ENCODE assay signal across 22 cellular contexts in genomic region chr3:98701276-98701675, GRCh38.
"Had no signal": no experiment of that assay in that cellular context is flagged by ENCODE, and none has a peak within 500 bp of the region (broad histone marks: within the 10 kb centered on the region; RNA-seq: fewer than 3 reads in every experiment).

No MANE protein-coding gene starts in this region.

- ATAC-seq: foreskin keratinocyte; left colon; left ventricle myocardium superior; psoas muscle; right lobe of liver; stimulated activated memory B cell treated with anti-CD40 and anti-IgM and Interleukin-4, amounts not matched to agents 10 μg/mL and 1 μg/mL and 100 μg/mL, for 72 hours had no signal

- H3K4me3 ChIP-seq: esophagus squamous epithelium, lung, psoas muscle, right lobe of liver, spleen, testis, tibial nerve had no signal

- H3K27ac ChIP-seq: esophagus squamous epithelium, foreskin keratinocyte, psoas muscle, right lobe of liver, spleen, testis, tibial nerve had no signal

- H3K9me3 ChIP-seq: esophagus squamous epithelium, psoas muscle, right lobe of liver, spleen, testis, tibial nerve had no signal

- H3K4me1 Mint-ChIP-seq: immature natural killer cell; naive B cell; nephron; stimulated activated memory B cell treated with anti-CD40 and anti-IgM and Interleukin-4, amounts not matched to agents 10 μg/mL and 1 μg/mL and 100 μg/mL, for 72 hours had no signal

- H3K36me3 ChIP-seq: esophagus squamous epithelium, right lobe of liver, spleen, tibial nerve had no signal

- H3K4me1 ChIP-seq: esophagus squamous epithelium, psoas muscle, right lobe of liver, spleen, testis, tibial nerve had no signal

- H3K27ac Mint-ChIP-seq: dendritic cell treated with granulocyte-macrophage colony-stimulating factor and Interleukin-4, amounts not matched to agents 40 ng/mL and 50 ng/mL, for 4 days; immature natural killer cell; naive B cell; nephron; stimulated activated memory B cell treated with anti-CD40 and anti-IgM and Interleukin-4, amounts not matched to agents 10 μg/mL and 1 μg/mL and 100 μg/mL, for 72 hours; stimulated activated naive CD8-positive, alpha-beta T cell treated with anti-CD3 and anti-CD28 coated beads, Interleukin-15, Interleukin-2, amounts not matched to agents 100 ng/mL and 50 ng/mL, for 24 hours had no signal

- H3K27me3 Mint-ChIP-seq: dendritic cell treated with granulocyte-macrophage colony-stimulating factor and Interleukin-4, amounts not matched to agents 40 ng/mL and 50 ng/mL, for 4 days; stimulated activated naive CD8-positive, alpha-beta T cell treated with anti-CD3 and anti-CD28 coated beads, Interleukin-15, Interleukin-2, amounts not matched to agents 100 ng/mL and 50 ng/mL, for 24 hours had no signal

- H3K27me3 ChIP-seq: esophagus squamous epithelium, foreskin keratinocyte, right lobe of liver, spleen, testis, tibial nerve had no signal

- DNase-seq: esophagus squamous epithelium; foreskin keratinocyte; immature natural killer cell; kidney; left colon; left ventricle myocardium superior; mesenchymal stem cell; naive B cell; psoas muscle; retina; right lobe of liver; spleen; stimulated activated CD4-positive, alpha-beta T cell treated with anti-CD3 and anti-CD28 coated beads, Interleukin-15, amount 100 ng/mL, for 24 hours; stimulated activated CD4-positive, alpha-beta T cell treated with anti-CD3 and anti-CD28 coated beads, Interleukin-1b, Interleukin-23, amount 100 ng/mL, for 48 hours; stimulated activated CD4-positive, alpha-beta T cell treated with anti-CD3 and anti-CD28 coated beads, Interleukin-4, amount 100 ng/mL, for 24 hours; testis had no signal

- H3K4me3 Mint-ChIP-seq: dendritic cell treated with granulocyte-macrophage colony-stimulating factor and Interleukin-4, amounts not matched to agents 40 ng/mL and 50 ng/mL, for 4 days; immature natural killer cell; naive B cell; nephron; stimulated activated memory B cell treated with anti-CD40 and anti-IgM and Interleukin-4, amounts not matched to agents 10 μg/mL and 1 μg/mL and 100 μg/mL, for 72 hours; stimulated activated naive CD8-positive, alpha-beta T cell treated with anti-CD3 and anti-CD28 coated beads, Interleukin-15, Interleukin-2, amounts not matched to agents 100 ng/mL and 50 ng/mL, for 24 hours had no signal

- H3K36me3 Mint-ChIP-seq: immature natural killer cell; naive B cell; stimulated activated memory B cell treated with anti-CD40 and anti-IgM and Interleukin-4, amounts not matched to agents 10 μg/mL and 1 μg/mL and 100 μg/mL, for 72 hours had no signal

- H3K9me3 Mint-ChIP-seq: dendritic cell treated with granulocyte-macrophage colony-stimulating factor and Interleukin-4, amounts not matched to agents 40 ng/mL and 50 ng/mL, for 4 days; naive B cell; nephron; stimulated activated memory B cell treated with anti-CD40 and anti-IgM and Interleukin-4, amounts not matched to agents 10 μg/mL and 1 μg/mL and 100 μg/mL, for 72 hours; stimulated activated naive CD8-positive, alpha-beta T cell treated with anti-CD3 and anti-CD28 coated beads, Interleukin-15, Interleukin-2, amounts not matched to agents 100 ng/mL and 50 ng/mL, for 24 hours had no signal
